In the genomic region with DNA sequence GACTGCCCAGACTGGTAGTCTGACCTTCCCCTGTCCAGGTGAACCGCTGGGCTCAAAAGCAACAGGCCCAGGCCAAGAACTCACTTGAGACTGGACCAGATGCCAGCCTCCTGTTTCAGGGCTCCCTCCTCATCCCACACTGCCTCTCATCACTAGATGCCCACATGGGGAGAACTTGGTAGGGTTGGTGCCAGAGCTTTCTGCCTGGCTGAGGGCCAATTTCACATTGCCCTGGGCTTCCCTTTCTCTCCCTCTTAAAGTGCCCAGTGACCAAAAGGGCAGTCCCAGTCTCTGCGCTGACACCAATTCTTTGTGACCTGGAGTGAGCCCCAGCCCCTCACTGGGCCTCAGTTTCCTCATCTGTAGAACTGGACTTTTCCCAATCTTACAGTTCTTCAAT, we compare ENCODE assay signal across 18 cellular contexts.
"Had no signal": no experiment of that assay in that cellular context is flagged by ENCODE, and none has a peak within 500 bp of the region (broad histone marks: within the 10 kb centered on the region; RNA-seq: fewer than 3 reads in every experiment).

No MANE protein-coding gene starts in this region.

- H3K9me3 Mint-ChIP-seq: activated T-cell treated with anti-CD3 and anti-CD28 coated beads, Interleukin-2, amount 50 U/mL, for 4 hours; immature natural killer cell; naive B cell; T-cell had no signal

- DNase-seq: activated CD4-positive, CD25-positive, alpha-beta regulatory T cell treated with anti-CD3 and anti-CD28 coated beads, Interleukin-2, amount 50 U/mL, for 72 hours; activated effector memory CD4-positive, alpha-beta T cell treated with anti-CD3 and anti-CD28 coated beads, Interleukin-2, amount 50 U/mL, for 16 hours; activated T-cell treated with anti-CD3 and anti-CD28 coated beads, Interleukin-2, amount 50 U/mL, for 4 hours; amniotic stem cell; effector CD8-positive, alpha-beta T cell; foreskin melanocyte; immature natural killer cell; naive B cell; posterior cingulate gyrus; stimulated activated naive CD8-positive, alpha-beta T cell treated with anti-CD3 and anti-CD28 coated beads, Interleukin-15, Interleukin-2, amounts not matched to agents 100 U/mL and 50 U/mL, for 24 hours; T-cell; T-helper 9 cell; trophoblast cell had no signal

- H3K36me3 Mint-ChIP-seq: activated naive CD8-positive, alpha-beta T cell; immature natural killer cell; naive B cell had no signal

- H3K4me1 Mint-ChIP-seq: immature natural killer cell, naive B cell, T-cell had no signal

- H3K27ac Mint-ChIP-seq: activated naive CD8-positive, alpha-beta T cell; immature natural killer cell; naive B cell; T-cell had no signal

- H3K4me2 ChIP-seq: smooth muscle cell had no signal

- H3K27ac ChIP-seq: coronary artery, epithelial cell of prostate had no signal

- H3K4me3 Mint-ChIP-seq: activated naive CD8-positive, alpha-beta T cell; activated T-cell treated with anti-CD3 and anti-CD28 coated beads, Interleukin-2, amount 50 U/mL, for 4 hours; immature natural killer cell; naive B cell; T-cell had no signal

- H3K27me3 Mint-ChIP-seq: activated naive CD8-positive, alpha-beta T cell; naive B cell; T-cell had no signal

- ATAC-seq: activated T-cell treated with anti-CD3 and anti-CD28 coated beads, Interleukin-2, amount 50 U/mL, for 4 hours; stimulated activated naive CD8-positive, alpha-beta T cell treated with anti-CD3 and anti-CD28 coated beads, Interleukin-15, Interleukin-2, amounts not matched to agents 100 U/mL and 50 U/mL, for 24 hours; T-cell had no signal

- H3K4me3 ChIP-seq: coronary artery, lung, smooth muscle cell had no signal
